22 cellular contexts compared by ENCODE assay signal in the genomic region with DNA sequence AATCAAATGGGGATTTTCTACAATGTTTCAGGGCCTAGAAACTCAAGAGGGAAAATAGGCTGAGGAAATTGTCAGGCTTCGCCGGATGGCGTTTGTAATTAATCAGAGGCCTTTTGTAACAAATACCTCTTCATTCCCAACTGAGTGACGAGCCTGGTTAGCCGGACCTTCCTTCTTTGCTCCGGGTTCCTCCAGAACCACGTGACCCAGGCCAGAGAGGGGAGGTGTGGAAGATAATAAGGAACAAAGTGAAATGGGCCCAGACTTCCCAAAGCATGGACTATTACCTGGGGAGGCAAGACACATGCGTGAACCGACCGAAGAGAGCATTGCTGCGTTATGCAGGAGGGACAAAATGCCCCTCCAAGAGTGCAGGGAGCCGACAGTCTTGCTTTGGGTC. TPM values are rescaled to one million over a fixed set of nuclear protein-coding genes. Genes with fewer than 3 reads are reported as not detected.
"Had no signal": no experiment of that assay in that cellular context is flagged by ENCODE, and none has a peak within 500 bp of the region (broad histone marks: within the 10 kb centered on the region; RNA-seq: fewer than 3 reads in every experiment).

No MANE protein-coding gene starts in this region.

- H3K4me3 ChIP-seq: body of pancreas, esophagus muscularis mucosa, gastrocnemius medialis, heart left ventricle had no signal

- H3K27me3 ChIP-seq: body of pancreas had no signal

- H3K4me3 Mint-ChIP-seq: activated B cell treated with CpG ODN at 0.5 μM for 24 hours; activated CD4-positive, alpha-beta memory T cell treated with anti-CD3 and anti-CD28 coated beads for 36 hours; activated CD8-positive, alpha-beta memory T cell treated with anti-CD3 and anti-CD28 coated beads, Interleukin-2, amount 10 ng/mL, durations not matched to agents 7 days and 5 days; activated CD8-positive, alpha-beta T cell treated with anti-CD3 and anti-CD28 coated beads, Interleukin-2, amount 10 ng/mL, durations not matched to agents 7 days and 5 days; activated naive CD4-positive, alpha-beta T cell treated with anti-CD3 and anti-CD28 coated beads, Interleukin-2, amount 10 ng/mL, durations not matched to agents 7 days and 5 days; activated naive CD8-positive, alpha-beta T cell; effector memory CD8-positive, alpha-beta T cell had no signal

- DNase-seq: activated B cell treated with CpG ODN at 0.5 μM for 24 hours; activated gamma-delta T cell; amniotic stem cell; cortex of kidney; effector CD4-positive, alpha-beta T cell had no signal

- ATAC-seq: activated CD4-positive, CD25-positive, alpha-beta regulatory T cell treated with anti-CD3 and anti-CD28 coated beads, Interleukin-2, amount 50 U/mL, for 24 hours; activated CD8-positive, alpha-beta memory T cell treated with anti-CD3 and anti-CD28 coated beads, Interleukin-2, amount 10 ng/mL, durations not matched to agents 7 days and 5 days; activated CD8-positive, alpha-beta T cell treated with anti-CD3 and anti-CD28 coated beads, Interleukin-2, amount 10 ng/mL, durations not matched to agents 7 days and 5 days; effector memory CD8-positive, alpha-beta T cell had no signal

- H3K9me3 Mint-ChIP-seq: activated B cell treated with CpG ODN at 0.5 μM for 24 hours; activated CD4-positive, alpha-beta memory T cell treated with anti-CD3 and anti-CD28 coated beads for 36 hours; effector memory CD8-positive, alpha-beta T cell had no signal

- H3K27ac Mint-ChIP-seq: activated B cell treated with CpG ODN at 0.5 μM for 24 hours; activated CD4-positive, alpha-beta memory T cell treated with anti-CD3 and anti-CD28 coated beads for 36 hours; activated CD8-positive, alpha-beta memory T cell treated with anti-CD3 and anti-CD28 coated beads, Interleukin-2, amount 10 ng/mL, durations not matched to agents 7 days and 5 days; activated CD8-positive, alpha-beta T cell treated with anti-CD3 and anti-CD28 coated beads, Interleukin-2, amount 10 ng/mL, durations not matched to agents 7 days and 5 days; activated naive CD4-positive, alpha-beta T cell treated with anti-CD3 and anti-CD28 coated beads, Interleukin-2, amount 10 ng/mL, durations not matched to agents 7 days and 5 days; activated naive CD8-positive, alpha-beta T cell; effector memory CD8-positive, alpha-beta T cell had no signal

- H3K27ac ChIP-seq: body of pancreas, esophagus muscularis mucosa, foreskin keratinocyte, gastrocnemius medialis, heart left ventricle had no signal

- H3K36me3 ChIP-seq: esophagus muscularis mucosa, gastrocnemius medialis, heart left ventricle had no signal

- H3K9me3 ChIP-seq: body of pancreas, esophagus muscularis mucosa, gastrocnemius medialis, heart left ventricle had no signal

- H3K4me1 Mint-ChIP-seq: activated B cell treated with CpG ODN at 0.5 μM for 24 hours; activated CD8-positive, alpha-beta memory T cell treated with anti-CD3 and anti-CD28 coated beads, Interleukin-2, amount 10 ng/mL, durations not matched to agents 7 days and 5 days; activated naive CD4-positive, alpha-beta T cell treated with anti-CD3 and anti-CD28 coated beads, Interleukin-2, amount 10 ng/mL, durations not matched to agents 7 days and 5 days had no signal

- H3K36me3 Mint-ChIP-seq: activated CD4-positive, alpha-beta memory T cell treated with anti-CD3 and anti-CD28 coated beads for 36 hours; activated CD8-positive, alpha-beta memory T cell treated with anti-CD3 and anti-CD28 coated beads, Interleukin-2, amount 10 ng/mL, durations not matched to agents 7 days and 5 days; activated naive CD4-positive, alpha-beta T cell treated with anti-CD3 and anti-CD28 coated beads, Interleukin-2, amount 10 ng/mL, durations not matched to agents 7 days and 5 days; activated naive CD8-positive, alpha-beta T cell had no signal

- FAIRE-seq: colon had no signal

- H3K4me1 ChIP-seq: body of pancreas, foreskin keratinocyte, gastrocnemius medialis, heart left ventricle had no signal

RNA-seq across cellular contexts. Expression of a gene that starts 7.5 kb away (rescaled TPM):
- total RNA-seq: activated B cell treated with CpG ODN at 0.5 μM for 24 hours; activated CD4-positive, alpha-beta memory T cell treated with anti-CD3 and anti-CD28 coated beads for 36 hours; activated CD8-positive, alpha-beta memory T cell treated with anti-CD3 and anti-CD28 coated beads for 36 hours; activated CD8-positive, alpha-beta memory T cell treated with anti-CD3 and anti-CD28 coated beads, Interleukin-2, amount 10 ng/mL, durations not matched to agents 7 days and 5 days; activated CD8-positive, alpha-beta T cell treated with anti-CD3 and anti-CD28 coated beads, Interleukin-2, amount 10 ng/mL, durations not matched to agents 7 days and 5 days; chondrocyte; dermis blood vessel endothelial cell; foreskin keratinocyte; T-helper 1 cell treated with Interleukin-12 subunit alpha and Interleukin-12 subunit beta and Interleukin-4 antibody, amounts not matched to agents 30 ng/mL and 1 ng/mL, for 36 hours had no signal
- polyA plus RNA-seq: foreskin keratinocyte had no signal
